2 cellular contexts compared by ENCODE assay signal in genomic region chr15:34893967-34894366, GRCh38.
TF ChIP-seq lines count a peak whose summit lies in the region.

No MANE protein-coding gene starts in this region.

TF ChIP-seq in WTC11, 78 proteins besides CTCF, POLR2A, EP300 and RAD21 (continued from another document):
- TF ChIP-seq ZBTB43 (CRISPR knock-in tag; IDR thresholded peaks at IDR 0.05) (no peak), FOXP1 (CRISPR knock-in tag; IDR thresholded peaks at IDR 0.05; ENCODE audit: borderline replicate concordance) (no peak), ZNF532 (CRISPR knock-in tag; IDR thresholded peaks at IDR 0.05; ENCODE audit: borderline replicate concordance) (no peak), NR3C1 (CRISPR knock-in tag; conservative IDR thresholded peaks at IDR 0.05; ENCODE audit: low read depth) (no peak), FOXK1 (CRISPR knock-in tag; IDR thresholded peaks at IDR 0.05) (no peak), ESRRA (CRISPR knock-in tag; IDR thresholded peaks at IDR 0.05; ENCODE audit: borderline replicate concordance) (no peak)
- TF ChIP-seq, protein P1, sequence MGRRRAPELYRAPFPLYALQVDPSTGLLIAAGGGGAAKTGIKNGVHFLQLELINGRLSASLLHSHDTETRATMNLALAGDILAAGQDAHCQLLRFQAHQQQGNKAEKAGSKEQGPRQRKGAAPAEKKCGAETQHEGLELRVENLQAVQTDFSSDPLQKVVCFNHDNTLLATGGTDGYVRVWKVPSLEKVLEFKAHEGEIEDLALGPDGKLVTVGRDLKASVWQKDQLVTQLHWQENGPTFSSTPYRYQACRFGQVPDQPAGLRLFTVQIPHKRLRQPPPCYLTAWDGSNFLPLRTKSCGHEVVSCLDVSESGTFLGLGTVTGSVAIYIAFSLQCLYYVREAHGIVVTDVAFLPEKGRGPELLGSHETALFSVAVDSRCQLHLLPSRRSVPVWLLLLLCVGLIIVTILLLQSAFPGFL (CRISPR knock-in tag; IDR thresholded peaks at IDR 0.05; ENCODE audit: borderline replicate concordance) = no peak
- TF ChIP-seq, protein P2, sequence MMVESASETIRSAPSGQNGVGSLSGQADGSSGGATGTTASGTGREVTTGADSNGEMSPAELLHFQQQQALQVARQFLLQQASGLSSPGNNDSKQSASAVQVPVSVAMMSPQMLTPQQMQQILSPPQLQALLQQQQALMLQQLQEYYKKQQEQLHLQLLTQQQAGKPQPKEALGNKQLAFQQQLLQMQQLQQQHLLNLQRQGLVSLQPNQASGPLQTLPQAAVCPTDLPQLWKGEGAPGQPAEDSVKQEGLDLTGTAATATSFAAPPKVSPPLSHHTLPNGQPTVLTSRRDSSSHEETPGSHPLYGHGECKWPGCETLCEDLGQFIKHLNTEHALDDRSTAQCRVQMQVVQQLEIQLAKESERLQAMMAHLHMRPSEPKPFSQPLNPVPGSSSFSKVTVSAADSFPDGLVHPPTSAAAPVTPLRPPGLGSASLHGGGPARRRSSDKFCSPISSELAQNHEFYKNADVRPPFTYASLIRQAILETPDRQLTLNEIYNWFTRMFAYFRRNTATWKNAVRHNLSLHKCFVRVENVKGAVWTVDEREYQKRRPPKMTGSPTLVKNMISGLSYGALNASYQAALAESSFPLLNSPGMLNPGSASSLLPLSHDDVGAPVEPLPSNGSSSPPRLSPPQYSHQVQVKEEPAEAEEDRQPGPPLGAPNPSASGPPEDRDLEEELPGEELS (CRISPR knock-in tag; IDR thresholded peaks at IDR 0.05) = no peak

TF ChIP-seq in SK-N-SH treated with all-trans-retinoic acid at 6 μM for 48 hours, 23 proteins besides CTCF, POLR2A, EP300 and RAD21 (continued from another document):
- TF ChIP-seq CREB5 (CRISPR knock-in tag; IDR thresholded peaks at IDR 0.05; ENCODE audit: low read depth) (no peak), POU6F1 (CRISPR knock-in tag; IDR thresholded peaks at IDR 0.05; ENCODE audit: borderline replicate concordance, low read depth) (no peak), BACH2 (CRISPR knock-in tag; IDR thresholded peaks at IDR 0.05; ENCODE audit: borderline replicate concordance) (no peak), TSHZ2 (CRISPR knock-in tag; IDR thresholded peaks at IDR 0.05) (no peak), RARB (CRISPR knock-in tag; IDR thresholded peaks at IDR 0.05) (no peak), TCF4 (CRISPR knock-in tag; IDR thresholded peaks at IDR 0.05; ENCODE audit: borderline replicate concordance) (no peak), TOX (CRISPR knock-in tag; IDR thresholded peaks at IDR 0.05; ENCODE audit: borderline replicate concordance) (no peak), OSR1 (CRISPR knock-in tag; IDR thresholded peaks at IDR 0.05) (no peak), ZFP3 (CRISPR knock-in tag; IDR thresholded peaks at IDR 0.05) (no peak)
